ENCODE assay signal across 21 cellular contexts in the genomic region with DNA sequence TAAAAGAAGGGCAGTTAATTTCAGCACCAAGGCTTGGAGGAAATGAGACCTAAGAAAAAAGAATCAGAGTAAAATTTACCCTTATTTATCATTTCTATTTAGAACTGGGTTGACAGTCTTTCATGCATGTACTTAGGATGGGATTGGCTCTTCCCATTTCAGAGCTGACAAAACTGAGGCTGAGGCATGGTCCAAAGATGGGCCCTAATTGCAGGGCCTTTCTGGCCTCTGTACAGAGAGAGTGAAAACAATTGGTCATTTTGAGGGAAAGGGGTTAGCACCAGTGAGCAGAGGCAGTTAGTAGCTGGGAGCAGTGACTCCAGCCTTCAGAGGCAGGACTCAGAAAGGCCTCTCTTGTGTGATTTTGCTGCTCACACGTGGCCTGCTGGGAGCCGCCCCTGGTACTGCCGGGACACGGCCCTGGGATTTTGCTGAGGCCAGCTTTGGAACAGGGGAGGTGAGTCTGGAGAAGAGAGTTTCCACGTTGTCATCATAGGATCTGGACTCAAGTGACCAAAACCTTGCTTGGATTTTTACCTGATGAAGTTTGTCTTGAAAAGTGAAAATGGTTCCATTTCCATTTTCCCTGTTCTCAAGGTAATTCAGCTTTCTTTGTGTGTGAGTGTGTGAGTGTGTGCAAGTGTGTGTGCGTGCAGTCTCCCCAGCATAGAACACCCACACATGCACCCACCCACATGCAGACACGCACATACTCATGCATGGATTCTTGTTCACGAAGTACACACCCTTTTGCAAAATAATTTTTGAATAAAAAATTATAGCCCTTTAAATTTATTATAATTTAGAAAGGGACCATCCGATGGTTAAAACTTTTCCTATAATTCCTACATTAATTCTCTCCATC. TPM values are rescaled to one million over a fixed set of nuclear protein-coding genes. Genes with fewer than 3 reads are reported as not detected.
A peak's percentile ranks its signal among the peaks of the same experiment; 100 is the strongest.
DNase-seq lines count a peak whose midpoint lies in the region; ATAC-seq, FAIRE-seq and TF ChIP-seq lines count a peak whose summit lies in the region.
"Had no signal": no experiment of that assay in that cellular context is flagged by ENCODE, and none has a peak within 500 bp of the region (broad histone marks: within the 10 kb centered on the region; RNA-seq: fewer than 3 reads in every experiment).

Gene ZNF536, plus strand, starts transcription at position 425 of the 865 bp plus-strand sequence. CDS start 71,179 bp downstream, outside the sequence.

- DNase-seq in A549 (ENCODE audit: low read depth in 1 of 2, low spot score in 1 of 2) (no peak), WTC11 (ENCODE audit: low spot score) (no peak), hippocampal formation (lab: John Stamatoyannopoulos, UW) (peak; percentile 86 to 88), nucleus accumbens (lab: John Stamatoyannopoulos, UW) (peak in 53 of 56 donors; percentile 16 to 89 (median 74)), T-cell (no peak), T1000 (lab: John Stamatoyannopoulos, UW) (no peak)
- DNase-seq in activated CD4-positive, CD25-positive, alpha-beta regulatory T cell treated with anti-CD3 and anti-CD28 coated beads, Interleukin-2, amount 50 U/mL, for 72 hours: no peak
- DNase-seq: activated CD4-positive, alpha-beta T cell treated with anti-CD3 and anti-CD28 coated beads for 48 hours; Calu3; EL; erythroblast; gastrocnemius medialis; KBM-7; left lung; NCI-H146; retina; spleen had no signal

- no peak within 1 kb of the TSS for H3K4me2 ChIP-seq in A549
- H3K4me2 ChIP-seq: BLaER1 treated with 17β-estradiol and CSF1 and Interleukin-3, amounts not matched to agents 10 nM and 100 nM had no signal

- H3K4me3 ChIP-seq in A549: no peak within 1 kb of the TSS
- H3K4me3 ChIP-seq: BLaER1 treated with 17β-estradiol and CSF1 and Interleukin-3, amounts not matched to agents 10 nM and 100 nM; gastrocnemius medialis; left lung; spleen had no signal

- H3K27ac Mint-ChIP-seq in WTC11 (peak within 1 kb of the TSS; percentile 96), T-cell (no peak within 1 kb of the TSS)
- H3K27ac Mint-ChIP-seq: activated T-helper 17 cell treated with anti-CD3 and anti-CD28 coated beads, Interleukin-2, amount 50 U/mL, for 72 hours had no signal

- WGBS in A549 (ENCODE audit: missing lambda C conversion rate): 28% methylated on average over 9 of the region's 9 CpGs

- H3K9me3 ChIP-seq in A549: no peaks in the 10 kb centered on the region
- H3K9me3 ChIP-seq: gastrocnemius medialis, left lung, spleen had no signal

- CTCF ChIA-PET in A549 (lab: Yijun Ruan, JAX): no interaction called here
- CTCF ChIA-PET in WTC11 (lab: Charles Lee): interaction anchor here (0.6 to 1.4 kb wide), 2 partner anchors 150 to 492 kb away, joined by 3 read pairs; no protein-coding TSS in a partner anchor
- CTCF ChIA-PET in T-cell (lab: Charles Lee): interaction anchor here in 1 of 2 donors (0.7 kb wide), 1 partner anchor 9 kb away, joined by 5 read pairs; no protein-coding TSS in a partner anchor

- TF ChIP-seq POLR2A in A549 (IDR thresholded peaks at IDR 0.05; ENCODE audit: low read length): no peak

- H3K36me3 Mint-ChIP-seq in WTC11: no peaks in the 10 kb centered on the region
- H3K36me3 Mint-ChIP-seq in T-cell: no peaks in the 10 kb centered on the region

- POLR2A ChIA-PET in A549 (lab: Yijun Ruan, JAX) (no interaction called here), WTC11 (lab: Charles Lee) (interaction anchor here (0.7 kb wide), 1 partner anchor 217 kb away, joined by 5 read pairs; no protein-coding TSS in a partner anchor), T-cell (lab: Charles Lee) (no interaction called here)

- ATAC-seq in A549: no peak
- no peak for ATAC-seq in WTC11
- ATAC-seq in GM19452 (IDR thresholded peaks at IDR 0.05; ENCODE audit: unreplicated experiment): no peak
- ATAC-seq in T-cell (replicated peaks in 1 of 4): no peak
- ATAC-seq: activated T-helper 17 cell treated with anti-CD3 and anti-CD28 coated beads, Interleukin-2, amount 50 U/mL, for 72 hours; gastrocnemius medialis; left lung had no signal

- TF ChIP-seq RAD21 in A549 (conservative IDR thresholded peaks at IDR 0.05 in 1 of 2, IDR thresholded peaks at IDR 0.05 in 1 of 2): no peak

- no peak for TF ChIP-seq EP300 in A549 (IDR thresholded peaks at IDR 0.05)

- FAIRE-seq in A549 (lab: Jason Lieb, UNC): peak; percentile 86
- FAIRE-seq: A204.1 had no signal

- peak within 1 kb of the TSS; percentile 52 for H3K4me3 Mint-ChIP-seq in WTC11
- no peak within 1 kb of the TSS for H3K4me3 Mint-ChIP-seq in T-cell
- H3K4me3 Mint-ChIP-seq: activated T-helper 17 cell treated with anti-CD3 and anti-CD28 coated beads, Interleukin-2, amount 50 U/mL, for 72 hours had no signal

- TF ChIP-seq CTCF in A549 (IDR thresholded peaks at IDR 0.05) (no peak), WTC11 (IDR thresholded peaks at IDR 0.05) (no peak)

- H3K27ac ChIP-seq in A549: no peak within 1 kb of the TSS
- H3K27ac ChIP-seq: BLaER1 treated with 17β-estradiol and CSF1 and Interleukin-3, amounts not matched to agents 10 nM and 100 nM; gastrocnemius medialis; left lung; spleen had no signal

- no peaks in the 10 kb centered on the region for H3K9me3 Mint-ChIP-seq in WTC11
- H3K9me3 Mint-ChIP-seq in T-cell: no peaks in the 10 kb centered on the region
- H3K9me3 Mint-ChIP-seq: activated T-helper 17 cell treated with anti-CD3 and anti-CD28 coated beads, Interleukin-2, amount 50 U/mL, for 72 hours had no signal

- H3K27me3 Mint-ChIP-seq in WTC11 (ENCODE audit: low read depth) (peaks cover 26% of the 10 kb centered on the region), T-cell (peaks cover 36 to 40% of the 10 kb centered on the region in 2 donors)

- no peaks in the 10 kb centered on the region for H3K4me1 ChIP-seq in A549
- H3K4me1 ChIP-seq: BLaER1 treated with 17β-estradiol and CSF1 and Interleukin-3, amounts not matched to agents 10 nM and 100 nM; gastrocnemius medialis; left lung had no signal

- H3K4me1 Mint-ChIP-seq in WTC11 (peaks cover 41% of the 10 kb centered on the region), T-cell (no peaks in the 10 kb centered on the region)
- H3K4me1 Mint-ChIP-seq: activated T-helper 17 cell treated with anti-CD3 and anti-CD28 coated beads, Interleukin-2, amount 50 U/mL, for 72 hours had no signal

TF ChIP-seq in A549, 52 proteins besides CTCF, POLR2A, EP300 and RAD21:
- TF ChIP-seq BHLHE40 (IDR thresholded peaks at IDR 0.05; ENCODE audit: low read depth, low read length): no peak
- no peak for TF ChIP-seq POLR2AphosphoS2 (conservative IDR thresholded peaks at IDR 0.05; ENCODE audit: low read length)

TF ChIP-seq in WTC11, 78 proteins besides CTCF, POLR2A, EP300 and RAD21:
- no peak for TF ChIP-seq SP1 (CRISPR knock-in tag; conservative IDR thresholded peaks at IDR 0.05)
- TF ChIP-seq ZNF121 (CRISPR knock-in tag; IDR thresholded peaks at IDR 0.05): peak; percentile 69; the same call in 1 of the 2 replicates
- peak; percentile 26; the same call in 1 of the 2 replicates for TF ChIP-seq GTF2I (CRISPR knock-in tag; conservative IDR thresholded peaks at IDR 0.05)
- no peak for TF ChIP-seq ZMAT4 (CRISPR knock-in tag; IDR thresholded peaks at IDR 0.05)
- 0 out of 2 replicates have a peak, but pooled peaks have one; percentile 13 for TF ChIP-seq USF2 (CRISPR knock-in tag; IDR thresholded peaks at IDR 0.05)
- no peak for TF ChIP-seq E2F1 (CRISPR knock-in tag; IDR thresholded peaks at IDR 0.05)

RNA-seq across cellular contexts. Expression of gene ZNF536, which starts in this region (rescaled TPM):
- polyA plus RNA-seq in A549 (2011; rRNA removed): not detected in 2 replicates
- not detected in 2 replicates for polyA plus RNA-seq in A549 (2012; cell fraction: cytosol; rRNA removed)
- not detected in 2 replicates for polyA plus RNA-seq in A549 (2012; cell fraction: nucleus; rRNA removed)
- not detected in 3 replicates for polyA plus RNA-seq in A549 (2017; fragmentation: RNase III; extraction: RNeasy Plus Mini Kit Qiagen cat#74134 plus additional on column Dnase treatment)
- polyA minus RNA-seq in A549 (2011; rRNA and poly(A)+ RNA removed): not detected in 2 replicates
- total RNA-seq in WTC11 (2021): 0.34 to 0.37 TPM (median 0.35 TPM) in 3 replicates
- total RNA-seq in T-cell: under 1 TPM in 4 of 5 donors, not detected in 1; 0.03 to 0.40 (median 0.07) TPM
- total RNA-seq: activated T-helper 17 cell treated with anti-CD3 and anti-CD28 coated beads, Interleukin-2, amount 50 U/mL, for 72 hours; Calu3 had no signal

Comparison
In these comparisons a context has a peak if more than half of its experiments do, and no peak if none do; other contexts are left out.
1. DNase-seq: peak in hippocampal formation (2 of 2) and nucleus accumbens (53 of 56); none in A549 (0 of 2), WTC11 (single experiment), T-cell (0 of 34), activated CD4-positive, CD25-positive, alpha-beta regulatory T cell treated with anti-CD3 and anti-CD28 coated beads, Interleukin-2, amount 50 U/mL, for 72 hours (single experiment) and T1000 (single experiment).
2. Of the 8 proteins assayed by ChIP-seq in both WTC11 and A549: peak only in WTC11: USF2; only in A549: none; in both: none; in neither: 7.